Comparison of ENCODE assay signal across 8 cellular contexts in genomic region chr5:75511435-75512382, GRCh38.
DNase-seq lines count a peak whose midpoint lies in the region; ATAC-seq and TF ChIP-seq lines count a peak whose summit lies in the region.

Gene CERT1, minus strand, starts transcription at chr5:75511629. Its CDS starts 422 bp downstream, at chr5:75511207.
Gene POLK, plus strand, starts transcription at chr5:75511891.

- H3K4me3 Mint-ChIP-seq in central memory CD8-positive, alpha-beta T cell, result peak within 1 kb of the TSS; percentile 89

- peak within 1 kb of the TSS; percentile 97 for H3K4me3 ChIP-seq in AG09309 (ENCODE audit: control insufficient read depth, low read depth, low read length)

- no peak for TF ChIP-seq CTCF in AG09309 (IDR thresholded peaks at IDR 0.05; ENCODE audit: control insufficient read depth, insufficient read depth, low read depth, low read length, missing control alignments)

- ATAC-seq in GM19025 (IDR thresholded peaks at IDR 0.05; ENCODE audit: low read depth, unreplicated experiment) (peak; percentile 88), HG03342 (IDR thresholded peaks at IDR 0.05; ENCODE audit: unreplicated experiment) (peak; percentile 85)
- peak; percentile 87 for ATAC-seq in central memory CD8-positive, alpha-beta T cell (replicated peaks; ENCODE audit: extremely low read depth, poor library complexity, severe bottlenecking)

- H3K9me3 Mint-ChIP-seq in central memory CD8-positive, alpha-beta T cell, result no peaks in the 10 kb centered on the region

- H3K27me3 Mint-ChIP-seq in central memory CD8-positive, alpha-beta T cell, result no peaks in the 10 kb centered on the region

- DNase-seq in AG09309 (ENCODE audit: low read depth), result peak; percentile 92
- peak; percentile 96 for DNase-seq in NCI-H446 (lab: John Stamatoyannopoulos, UW)
- DNase-seq in activated CD4-positive, CD25-positive, alpha-beta regulatory T cell treated with anti-CD3 and anti-CD28 coated beads, Interleukin-2, amount 50 U/mL, for 16 hours (ENCODE audit: low read depth, low spot score), result peak; percentile 92
- DNase-seq in central memory CD8-positive, alpha-beta T cell (ENCODE audit: low spot score in 2 of 2), result peak; percentile 72 to 82
- DNase-seq in iris pigment epithelial cell (ENCODE audit: low read depth), result peak; percentile 99
- peak; percentile 92 for DNase-seq in stimulated activated CD4-positive, alpha-beta T cell treated with anti-CD3 and anti-CD28 coated beads, Interleukin-12 subunit alpha, Interleukin-12 subunit beta, amount 100 ng/mL, for 4 hours

- peak within 1 kb of the TSS; percentile 91 for H3K27ac Mint-ChIP-seq in central memory CD8-positive, alpha-beta T cell (ENCODE audit: low read depth)

- H3K4me1 Mint-ChIP-seq in central memory CD8-positive, alpha-beta T cell, result peaks cover 44% of the 10 kb centered on the region

- H3K36me3 Mint-ChIP-seq in central memory CD8-positive, alpha-beta T cell (ENCODE audit: insufficient read depth), result peaks cover 5% of the 10 kb centered on the region

Comparison
In these comparisons a context has a peak if more than half of its experiments do, and no peak if none do; other contexts are left out.
1. Peak in every context shown above with its lines: DNase-seq, ATAC-seq and H3K4me3 ChIP-seq.